In genomic region chr2:232502901-232503791, GRCh38 we compare ENCODE assay signal across 9 cellular contexts. TPM values are rescaled to one million over a fixed set of nuclear protein-coding genes. Genes with fewer than 3 reads are reported as not detected.
DNase-seq lines count a peak whose midpoint lies in the region; ATAC-seq and TF ChIP-seq lines count a peak whose summit lies in the region.
"Had no signal": no experiment of that assay in that cellular context is flagged by ENCODE, and none has a peak within 500 bp of the region (broad histone marks: within the 10 kb centered on the region; RNA-seq: fewer than 3 reads in every experiment).

No MANE protein-coding gene starts in this region.

- H3K27ac Mint-ChIP-seq in T-helper 17 cell = peak overlapping the region; percentile 6
- H3K27ac Mint-ChIP-seq: dendritic cell treated with granulocyte-macrophage colony-stimulating factor and Interleukin-4, amounts not matched to agents 40 ng/mL and 50 ng/mL, for 4 days had no signal

- no peaks in the 10 kb centered on the region for H3K9me3 ChIP-seq in T-helper 17 cell (ENCODE audit: control insufficient read depth, low read length, poor library complexity, severe bottlenecking)
- no peaks in the 10 kb centered on the region for H3K9me3 ChIP-seq in right lobe of liver

- no peak for TF ChIP-seq POLR2A in right lobe of liver (IDR thresholded peaks at IDR 0.05)

- no peaks in the 10 kb centered on the region for H3K36me3 ChIP-seq in right lobe of liver

- no peaks in the 10 kb centered on the region for H3K27me3 ChIP-seq in right lobe of liver

- ATAC-seq in T-helper 17 cell (peak; percentile 82), right lobe of liver (peak; percentile 46 to 70 (median 61)), GM19328 (IDR thresholded peaks at IDR 0.05; ENCODE audit: unreplicated experiment) (no peak), HG03097 (IDR thresholded peaks at IDR 0.05; ENCODE audit: low FRiP score, unreplicated experiment) (no peak), HG03039 (IDR thresholded peaks at IDR 0.05; ENCODE audit: unreplicated experiment) (no peak)

- H3K27me3 Mint-ChIP-seq in T-helper 17 cell = peaks cover 71% of the 10 kb centered on the region

- no peak for TF ChIP-seq CTCF in right lobe of liver (IDR thresholded peaks at IDR 0.05)

- H3K27ac ChIP-seq in right lobe of liver = no peak overlapping the region

- H3K4me1 Mint-ChIP-seq in T-helper 17 cell = peaks cover 8% of the 10 kb centered on the region

- 21% methylated on average over 9 of the region's 76 CpGs for WGBS in right lobe of liver (ENCODE audit: insufficient coverage, low coverage, low lambda C conversion rate, missing lambda C conversion rate)

- peak overlapping the region; percentile 9 to 39 (median 37) for H3K4me3 ChIP-seq in right lobe of liver

- peaks cover 3% of the 10 kb centered on the region for H3K36me3 Mint-ChIP-seq in T-helper 17 cell (ENCODE audit: low read depth)

- intact Hi-C loops in right lobe of liver (cut with DNase I) = no loop called here

- DNase-seq in EH (ENCODE audit: low read depth) = peak; percentile 12
- peak; percentile 24 to 40 (median 40) for DNase-seq in T-helper 17 cell
- DNase-seq in cerebellum (ENCODE audit: low spot score) = peak; percentile 82
- peak in 1 of 3 donors; percentile 55 for DNase-seq in right lobe of liver
- DNase-seq in stimulated activated CD8-positive, alpha-beta memory T cell treated with anti-CD3 and anti-CD28 coated beads, Interleukin-12 subunit alpha, Interleukin-12 subunit beta, amount 100 ng/mL, for 4 hours (ENCODE audit: low read depth) = peak; percentile 42

- H3K4me3 Mint-ChIP-seq in T-helper 17 cell = peak overlapping the region; percentile 66
- H3K4me3 Mint-ChIP-seq: dendritic cell treated with granulocyte-macrophage colony-stimulating factor and Interleukin-4, amounts not matched to agents 40 ng/mL and 50 ng/mL, for 4 days had no signal

- peaks cover 0 to 8% (median 0%) of the 10 kb centered on the region in 4 donors for H3K4me1 ChIP-seq in right lobe of liver

RNA-seq across cellular contexts. Expression of gene ECEL1, which starts 15.5 kb away (rescaled TPM):
- not detected for total RNA-seq in T-helper 17 cell
- 6.5 TPM for total RNA-seq in cerebellum
- total RNA-seq in right lobe of liver = 1 to 10 TPM in 1 of 6 experiments, under 1 TPM in 3, not detected in 2; 0.22 to 1.3 (median 0.83) TPM

RNA-seq across cellular contexts. Expression of gene PRSS56, which starts 17.0 kb away (rescaled TPM):
- not detected for total RNA-seq in T-helper 17 cell
- total RNA-seq in cerebellum = 0.18 TPM
- total RNA-seq in right lobe of liver = under 1 TPM in 1 of 6 experiments, not detected in 5; 0.19 TPM

RNA-seq across cellular contexts. Expression of gene CHRND, which starts 22.8 kb away (rescaled TPM):
- total RNA-seq in T-helper 17 cell (not detected), cerebellum (0.18 TPM), right lobe of liver (not detected)

RNA-seq across cellular contexts. Expression of gene CHRNG, which starts 36.3 kb away (rescaled TPM):
- total RNA-seq in T-helper 17 cell (not detected), cerebellum (not detected), right lobe of liver (not detected)

RNA-seq across cellular contexts. Expression of gene ALPI, which starts 47.2 kb away (rescaled TPM):
- not detected for total RNA-seq in T-helper 17 cell
- not detected for total RNA-seq in cerebellum
- total RNA-seq in right lobe of liver = under 1 TPM in 2 of 6 experiments, not detected in 4; 0.19 to 0.25 TPM

Comparison
In these comparisons a context has a peak if more than half of its experiments do, and no peak if none do; other contexts are left out.
1. ATAC-seq: peak in T-helper 17 cell (single experiment) and right lobe of liver (4 of 4); none in GM19328 (single experiment), HG03097 (single experiment) and HG03039 (single experiment).